24 cellular contexts compared by ENCODE assay signal in genomic region chr1:241213147-241213546, GRCh38.
DNase-seq lines count a peak whose midpoint lies in the region; ATAC-seq and TF ChIP-seq lines count a peak whose summit lies in the region.
"Had no signal": no experiment of that assay in that cellular context is flagged by ENCODE, and none has a peak within 500 bp of the region (broad histone marks: within the 10 kb centered on the region; RNA-seq: fewer than 3 reads in every experiment).

No MANE protein-coding gene starts in this region.

- WGBS in adrenal gland, 4 donors: 44 to 51% (median 48%) methylated on average over 9 of the region's 9 CpGs
- 82 to 87% methylated on average over 9 of the region's 9 CpGs for WGBS in tibial nerve, 2 donors

- H3K27ac ChIP-seq in adrenal gland (peak overlapping the region in 2 of 5 donors; percentile 35 to 55), tibial nerve (no peak overlapping the region)
- no peak overlapping the region for H3K27ac ChIP-seq in CD8-positive, alpha-beta T cell (ENCODE audit: low read depth, low read length)
- H3K27ac ChIP-seq: thoracic aorta had no signal

- H3K9me3 Mint-ChIP-seq in CD8-positive, alpha-beta T cell: peaks cover 7% of the 10 kb centered on the region
- H3K9me3 Mint-ChIP-seq: activated T-cell treated with anti-CD3 and anti-CD28 coated beads, Interleukin-2, amount 50 U/mL, for 4 hours; H9; memory B cell had no signal

- H3K27me3 ChIP-seq in adrenal gland: no peaks in the 10 kb centered on the region
- no peaks in the 10 kb centered on the region for H3K27me3 ChIP-seq in tibial nerve
- no peaks in the 10 kb centered on the region for H3K27me3 ChIP-seq in CD8-positive, alpha-beta T cell (ENCODE audit: insufficient read depth, low read length)
- H3K27me3 ChIP-seq: dorsolateral prefrontal cortex had no signal

- POLR2A ChIA-PET in CD8-positive, alpha-beta T cell (lab: Charles Lee): no interaction called here

- TF ChIP-seq POLR2A in adrenal gland (IDR thresholded peaks at IDR 0.05): no peak
- TF ChIP-seq POLR2A in tibial nerve (IDR thresholded peaks at IDR 0.05): no peak

- TF ChIP-seq EP300 in tibial nerve (IDR thresholded peaks at IDR 0.05): no peak

- H3K36me3 ChIP-seq in adrenal gland (replicated peaks in 1 of 2): no peaks in the 10 kb centered on the region
- no peaks in the 10 kb centered on the region for H3K36me3 ChIP-seq in tibial nerve
- H3K36me3 ChIP-seq in CD8-positive, alpha-beta T cell (ENCODE audit: insufficient read depth, low read length): no peaks in the 10 kb centered on the region
- H3K36me3 ChIP-seq: thoracic aorta had no signal

- H3K4me3 Mint-ChIP-seq in CD8-positive, alpha-beta T cell: no peak overlapping the region
- H3K4me3 Mint-ChIP-seq: activated T-cell treated with anti-CD3 and anti-CD28 coated beads, Interleukin-2, amount 50 U/mL, for 4 hours; H9; memory B cell; WTC11 had no signal

- H3K27ac Mint-ChIP-seq in CD8-positive, alpha-beta T cell: no peak overlapping the region
- H3K27ac Mint-ChIP-seq: memory B cell, WTC11 had no signal

- no peaks in the 10 kb centered on the region for H3K9me3 ChIP-seq in adrenal gland (replicated peaks in 1 of 3)
- peaks cover 0 to 5% (median 0%) of the 10 kb centered on the region in 4 donors for H3K9me3 ChIP-seq in tibial nerve
- no peaks in the 10 kb centered on the region for H3K9me3 ChIP-seq in CD8-positive, alpha-beta T cell (ENCODE audit: low read length)

- TF ChIP-seq CTCF in adrenal gland (IDR thresholded peaks at IDR 0.05) (no peak), tibial nerve (IDR thresholded peaks at IDR 0.05) (no peak)
- no peak for TF ChIP-seq CTCF in CD8-positive, alpha-beta T cell (IDR thresholded peaks at IDR 0.05)

- DNase-seq in Ammon's horn (ENCODE audit: low spot score) (peak; percentile 21), HT1080 (ENCODE audit: low read depth) (peak; percentile 62), adrenal gland (peak in 5 of 7 donors; percentile 27 to 36 (median 35)), kidney tubule cell (ENCODE audit: low spot score) (peak; percentile 9), NCI-H526 (lab: John Stamatoyannopoulos, UW) (no peak), tibial nerve (ENCODE audit: low spot score in 2 of 2) (no peak)
- DNase-seq in CD8-positive, alpha-beta T cell: no peak
- no peak for DNase-seq in central memory CD4-positive, alpha-beta T cell
- DNase-seq: activated CD4-positive, alpha-beta T cell treated with anti-CD3 and anti-CD28 coated beads, Interleukin-2, amount 50 U/mL, for 1 hour; activated gamma-delta T cell treated with Interleukin-2 at 50 U/mL for 16 hours; activated T-cell treated with anti-CD3 and anti-CD28 coated beads, Interleukin-2, amount 50 U/mL, for 4 hours; DMS53; H9; Karpas-422; NCI-H146; OCI-M1; SHP77 treated with DMSO at 0.1 percent for 48 hours; stimulated activated naive CD4-positive, alpha-beta T cell treated with Interleukin-2 at 50 U/mL for 16 hours; T-helper 9 cell had no signal

- no peaks in the 10 kb centered on the region for H3K36me3 Mint-ChIP-seq in CD8-positive, alpha-beta T cell
- H3K36me3 Mint-ChIP-seq: memory B cell, WTC11 had no signal

- H3K27me3 Mint-ChIP-seq in CD8-positive, alpha-beta T cell (ENCODE audit: low read depth): no peaks in the 10 kb centered on the region
- H3K27me3 Mint-ChIP-seq: memory B cell had no signal

- ATAC-seq in CD8-positive, alpha-beta T cell: no peak
- ATAC-seq: activated T-cell treated with anti-CD3 and anti-CD28 coated beads, Interleukin-2, amount 50 U/mL, for 4 hours; sciatic nerve; WTC11 had no signal

- H3K4me3 ChIP-seq in adrenal gland: peak overlapping the region in 1 of 4 donors; percentile 40
- no peak overlapping the region for H3K4me3 ChIP-seq in tibial nerve
- no peak overlapping the region for H3K4me3 ChIP-seq in CD8-positive, alpha-beta T cell (ENCODE audit: low read depth, low read length)
- H3K4me3 ChIP-seq: dorsolateral prefrontal cortex, thoracic aorta had no signal

- intact Hi-C loops in adrenal gland (cut with DNase I): no loop called here
- intact Hi-C loops in CD8-positive, alpha-beta T cell (cut with DNase I, micrococcal nuclease): no loop called here

- CTCF ChIA-PET in CD8-positive, alpha-beta T cell (lab: Charles Lee): no interaction called here

- no peaks in the 10 kb centered on the region for H3K4me1 Mint-ChIP-seq in CD8-positive, alpha-beta T cell (ENCODE audit: low read depth)
- H3K4me1 Mint-ChIP-seq: memory B cell had no signal

- H3K4me1 ChIP-seq in adrenal gland (replicated peaks in 1 of 2) (peaks cover 0 to 4% of the 10 kb centered on the region in 2 donors), tibial nerve (no peaks in the 10 kb centered on the region)
- no peaks in the 10 kb centered on the region for H3K4me1 ChIP-seq in CD8-positive, alpha-beta T cell (ENCODE audit: insufficient read depth, low read length)

Comparison
In these comparisons a context has a peak if more than half of its experiments do, and no peak if none do; other contexts are left out.
1. DNase-seq: peak in Ammon's horn (single experiment), HT1080 (single experiment), adrenal gland (5 of 7) and kidney tubule cell (single experiment); none in NCI-H526 (0 of 2), tibial nerve (0 of 2), CD8-positive, alpha-beta T cell (0 of 7) and central memory CD4-positive, alpha-beta T cell (single experiment).